13 cellular contexts compared by ENCODE assay signal in the genomic region with DNA sequence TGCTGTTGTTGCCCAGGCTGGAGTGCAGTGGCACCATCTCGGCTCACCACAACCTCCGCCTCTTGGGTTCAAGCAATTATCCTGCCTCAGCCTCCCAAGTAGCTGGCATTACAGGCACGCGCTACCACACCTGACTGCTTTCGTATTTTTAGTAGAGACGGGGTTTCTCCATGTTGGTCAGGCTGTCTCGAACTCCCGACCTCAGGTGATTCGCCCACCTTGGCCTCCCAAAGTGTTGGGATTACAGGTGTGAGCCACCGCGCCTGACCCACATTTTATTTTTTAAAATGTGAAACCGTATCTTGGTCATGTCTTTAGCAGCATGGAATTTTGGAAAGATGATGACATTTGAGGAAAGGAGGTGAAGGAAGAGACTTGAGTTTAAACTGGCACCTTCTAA. TPM values are rescaled to one million over a fixed set of nuclear protein-coding genes. Genes with fewer than 3 reads are reported as not detected.
"Had no signal": no experiment of that assay in that cellular context is flagged by ENCODE, and none has a peak within 500 bp of the region (broad histone marks: within the 10 kb centered on the region; RNA-seq: fewer than 3 reads in every experiment).

No MANE protein-coding gene starts in this region.

RNA-seq across cellular contexts. Expression of a gene that starts 47.5 kb away (rescaled TPM):
- total RNA-seq: dermis blood vessel endothelial cell, endothelial cell of umbilical vein, esophagus muscularis mucosa, fibroblast of lung, fibroblast of villous mesenchyme, glomerular endothelial cell, heart right ventricle, left cardiac atrium, left ventricle myocardium superior, lung microvascular endothelial cell, mesenteric fat pad, mucosa of descending colon had no signal
- polyA plus RNA-seq: endothelial cell of umbilical vein, fibroblast of lung, heart right ventricle had no signal

RNA-seq across cellular contexts. Expression of a gene that starts 55.9 kb away (rescaled TPM):
- total RNA-seq: dermis blood vessel endothelial cell, endothelial cell of umbilical vein, glomerular endothelial cell, heart right ventricle, left cardiac atrium, left ventricle myocardium superior, lung microvascular endothelial cell had no signal
- polyA plus RNA-seq: endothelial cell of umbilical vein, fibroblast of lung, keratinocyte had no signal
